In the genomic region with DNA sequence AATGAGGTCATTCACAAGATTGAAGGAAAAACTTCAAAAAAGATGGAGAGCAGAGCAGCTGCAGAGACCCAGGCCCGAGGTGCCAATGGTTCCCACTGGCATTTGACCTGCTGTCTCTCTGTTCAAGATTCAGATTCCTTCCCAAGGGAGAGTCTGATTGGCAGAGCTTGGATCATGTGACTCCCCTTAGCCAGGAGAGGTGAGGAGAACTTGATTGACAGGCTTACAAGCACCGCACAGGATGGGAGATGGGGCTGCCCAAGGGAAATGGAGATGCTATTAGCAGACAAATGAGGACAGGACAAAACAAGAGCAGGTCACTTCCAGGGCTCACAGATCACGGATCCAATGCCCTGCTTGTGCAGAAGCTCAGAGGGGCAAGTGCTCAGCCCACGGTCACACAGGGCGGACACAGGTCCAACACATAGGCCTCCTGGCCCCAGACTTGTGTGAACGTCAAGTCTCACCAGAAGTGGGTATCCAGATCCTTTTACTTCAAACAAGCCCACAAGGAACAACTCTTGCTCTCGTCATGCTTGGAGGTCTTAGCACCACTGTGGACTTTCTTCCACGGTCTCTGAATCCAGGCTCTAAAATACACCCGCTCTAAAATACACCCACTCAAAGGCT, we compare ENCODE assay signal across 14 cellular contexts.
DNase-seq lines count a peak whose midpoint lies in the region; ATAC-seq and TF ChIP-seq lines count a peak whose summit lies in the region.
"Had no signal": no experiment of that assay in that cellular context is flagged by ENCODE, and none has a peak within 500 bp of the region (broad histone marks: within the 10 kb centered on the region; RNA-seq: fewer than 3 reads in every experiment).

No MANE protein-coding gene starts in this region.

- H3K9me3 Mint-ChIP-seq in chondrocyte (ENCODE audit: low read depth) = peaks cover 16% of the 10 kb centered on the region
- H3K9me3 Mint-ChIP-seq in osteocyte (ENCODE audit: unreplicated experiment) = no peaks in the 10 kb centered on the region
- no peaks in the 10 kb centered on the region for H3K9me3 Mint-ChIP-seq in activated CD4-positive, alpha-beta memory T cell treated with anti-CD3 and anti-CD28 coated beads, Interleukin-2, amount 10 ng/mL, durations not matched to agents 7 days and 5 days

- no peak for TF ChIP-seq CTCF in chondrocyte (IDR thresholded peaks at IDR 0.05)
- no peak for TF ChIP-seq CTCF in osteocyte (IDR thresholded peaks at IDR 0.05)

- H3K4me3 Mint-ChIP-seq in chondrocyte (ENCODE audit: unreplicated experiment) (no peak overlapping the region), osteocyte (ENCODE audit: unreplicated experiment) (no peak overlapping the region)
- H3K4me3 Mint-ChIP-seq in activated CD4-positive, alpha-beta memory T cell treated with anti-CD3 and anti-CD28 coated beads, Interleukin-2, amount 10 ng/mL, durations not matched to agents 7 days and 5 days = no peak overlapping the region

- TF ChIP-seq EP300 in Ishikawa (IDR thresholded peaks at IDR 0.05; ENCODE audit: borderline replicate concordance) = no peak

- H3K36me3 Mint-ChIP-seq in chondrocyte (ENCODE audit: low read depth) (no peaks in the 10 kb centered on the region), osteocyte (ENCODE audit: unreplicated experiment) (no peaks in the 10 kb centered on the region)
- H3K36me3 Mint-ChIP-seq in activated CD4-positive, alpha-beta memory T cell treated with anti-CD3 and anti-CD28 coated beads, Interleukin-2, amount 10 ng/mL, durations not matched to agents 7 days and 5 days (ENCODE audit: low read depth) = no peaks in the 10 kb centered on the region

- ATAC-seq in HG03097 (IDR thresholded peaks at IDR 0.05; ENCODE audit: low FRiP score, unreplicated experiment) = no peak

- POLR2A ChIA-PET in activated CD4-positive, alpha-beta memory T cell treated with anti-CD3 and anti-CD28 coated beads, Interleukin-2, amount 10 ng/mL, durations not matched to agents 7 days and 5 days (lab: Charles Lee) = no interaction called here

- H3K27me3 Mint-ChIP-seq in chondrocyte (ENCODE audit: low read depth) (no peaks in the 10 kb centered on the region), osteocyte (ENCODE audit: unreplicated experiment) (peaks cover 8% of the 10 kb centered on the region)
- H3K27me3 Mint-ChIP-seq in activated CD4-positive, alpha-beta memory T cell treated with anti-CD3 and anti-CD28 coated beads, Interleukin-2, amount 10 ng/mL, durations not matched to agents 7 days and 5 days = peaks cover 41% of the 10 kb centered on the region

- CTCF ChIA-PET in activated CD4-positive, alpha-beta memory T cell treated with anti-CD3 and anti-CD28 coated beads, Interleukin-2, amount 10 ng/mL, durations not matched to agents 7 days and 5 days (lab: Charles Lee) = no interaction called here

- H3K4me1 Mint-ChIP-seq in chondrocyte (ENCODE audit: low read depth) (peaks cover 50% of the 10 kb centered on the region), osteocyte (ENCODE audit: unreplicated experiment) (peaks cover 63% of the 10 kb centered on the region)
- peaks cover 13% of the 10 kb centered on the region for H3K4me1 Mint-ChIP-seq in activated CD4-positive, alpha-beta memory T cell treated with anti-CD3 and anti-CD28 coated beads, Interleukin-2, amount 10 ng/mL, durations not matched to agents 7 days and 5 days

- DNase-seq in NCI-H2171 treated with DMSO at 0.1 percent for 48 hours (lab: John Stamatoyannopoulos, UW) (peak; percentile 40), NCI-H2171 (lab: John Stamatoyannopoulos, UW) (no peak), chondrocyte (ENCODE audit: low spot score) (no peak), osteocyte (ENCODE audit: extremely low spot score, unreplicated experiment) (no peak), NCI-H524 (lab: John Stamatoyannopoulos, UW) (no peak)
- DNase-seq in activated CD4-positive, alpha-beta memory T cell treated with anti-CD3 and anti-CD28 coated beads, Interleukin-2, amount 10 ng/mL, durations not matched to agents 7 days and 5 days = no peak
- DNase-seq: DMS153, NCI-H1105, NCI-H2081, NCI-H510A treated with DMSO at 0.1 percent for 48 hours, PC-9, SIG-M5 had no signal

- no peak for TF ChIP-seq RAD21 in Ishikawa (IDR thresholded peaks at IDR 0.05; ENCODE audit: low read depth)

- peak overlapping the region; percentile 53 for H3K27ac Mint-ChIP-seq in chondrocyte (ENCODE audit: unreplicated experiment)
- H3K27ac Mint-ChIP-seq in osteocyte (ENCODE audit: unreplicated experiment) = peak overlapping the region; percentile 63
- H3K27ac Mint-ChIP-seq in activated CD4-positive, alpha-beta memory T cell treated with anti-CD3 and anti-CD28 coated beads, Interleukin-2, amount 10 ng/mL, durations not matched to agents 7 days and 5 days = no peak overlapping the region

TF ChIP-seq in Ishikawa, 13 proteins besides CTCF, POLR2A, EP300 and RAD21:
- TF ChIP-seq TCF12 (IDR thresholded peaks at IDR 0.05; ENCODE audit: low read depth) = no peak
- no peak for TF ChIP-seq TEAD4 (IDR thresholded peaks at IDR 0.05)
- TF ChIP-seq, protein P1, sequence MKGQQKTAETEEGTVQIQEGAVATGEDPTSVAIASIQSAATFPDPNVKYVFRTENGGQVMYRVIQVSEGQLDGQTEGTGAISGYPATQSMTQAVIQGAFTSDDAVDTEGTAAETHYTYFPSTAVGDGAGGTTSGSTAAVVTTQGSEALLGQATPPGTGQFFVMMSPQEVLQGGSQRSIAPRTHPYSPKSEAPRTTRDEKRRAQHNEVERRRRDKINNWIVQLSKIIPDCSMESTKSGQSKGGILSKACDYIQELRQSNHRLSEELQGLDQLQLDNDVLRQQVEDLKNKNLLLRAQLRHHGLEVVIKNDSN (IDR thresholded peaks at IDR 0.05) = 0 out of 2 replicates have a peak, but pooled peaks have one; percentile 15
- TF ChIP-seq, protein P2, sequence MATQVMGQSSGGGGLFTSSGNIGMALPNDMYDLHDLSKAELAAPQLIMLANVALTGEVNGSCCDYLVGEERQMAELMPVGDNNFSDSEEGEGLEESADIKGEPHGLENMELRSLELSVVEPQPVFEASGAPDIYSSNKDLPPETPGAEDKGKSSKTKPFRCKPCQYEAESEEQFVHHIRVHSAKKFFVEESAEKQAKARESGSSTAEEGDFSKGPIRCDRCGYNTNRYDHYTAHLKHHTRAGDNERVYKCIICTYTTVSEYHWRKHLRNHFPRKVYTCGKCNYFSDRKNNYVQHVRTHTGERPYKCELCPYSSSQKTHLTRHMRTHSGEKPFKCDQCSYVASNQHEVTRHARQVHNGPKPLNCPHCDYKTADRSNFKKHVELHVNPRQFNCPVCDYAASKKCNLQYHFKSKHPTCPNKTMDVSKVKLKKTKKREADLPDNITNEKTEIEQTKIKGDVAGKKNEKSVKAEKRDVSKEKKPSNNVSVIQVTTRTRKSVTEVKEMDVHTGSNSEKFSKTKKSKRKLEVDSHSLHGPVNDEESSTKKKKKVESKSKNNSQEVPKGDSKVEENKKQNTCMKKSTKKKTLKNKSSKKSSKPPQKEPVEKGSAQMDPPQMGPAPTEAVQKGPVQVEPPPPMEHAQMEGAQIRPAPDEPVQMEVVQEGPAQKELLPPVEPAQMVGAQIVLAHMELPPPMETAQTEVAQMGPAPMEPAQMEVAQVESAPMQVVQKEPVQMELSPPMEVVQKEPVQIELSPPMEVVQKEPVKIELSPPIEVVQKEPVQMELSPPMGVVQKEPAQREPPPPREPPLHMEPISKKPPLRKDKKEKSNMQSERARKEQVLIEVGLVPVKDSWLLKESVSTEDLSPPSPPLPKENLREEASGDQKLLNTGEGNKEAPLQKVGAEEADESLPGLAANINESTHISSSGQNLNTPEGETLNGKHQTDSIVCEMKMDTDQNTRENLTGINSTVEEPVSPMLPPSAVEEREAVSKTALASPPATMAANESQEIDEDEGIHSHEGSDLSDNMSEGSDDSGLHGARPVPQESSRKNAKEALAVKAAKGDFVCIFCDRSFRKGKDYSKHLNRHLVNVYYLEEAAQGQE (IDR thresholded peaks at IDR 0.05; ENCODE audit: low read depth) = no peak
- TF ChIP-seq ZBTB7A (IDR thresholded peaks at IDR 0.05; ENCODE audit: low read depth) = no peak
- no peak for TF ChIP-seq FOXM1 (IDR thresholded peaks at IDR 0.05; ENCODE audit: borderline replicate concordance, low read depth)
- no peak for TF ChIP-seq TAF1 (IDR thresholded peaks at IDR 0.05; ENCODE audit: low read depth)
- TF ChIP-seq CREB1 (IDR thresholded peaks at IDR 0.05; ENCODE audit: low read depth) = no peak
